1 cellular context compared by ENCODE assay signal in genomic region chr7:74542558-74543117, GRCh38.
TF ChIP-seq lines count a peak whose summit lies in the region.

No MANE protein-coding gene starts in this region.

TF ChIP-seq in GM23338, 12 proteins besides CTCF, POLR2A, EP300 and RAD21 (continued from another document):
- TF ChIP-seq REST (IDR thresholded peaks at IDR 0.05; ENCODE audit: unreplicated experiment) = no peak
